8 cellular contexts compared by ENCODE assay signal in genomic region chr9:36258170-36258988, GRCh38. TPM values are rescaled to one million over a fixed set of nuclear protein-coding genes. Genes with fewer than 3 reads are reported as not detected.
DNase-seq lines count a peak whose midpoint lies in the region; ATAC-seq and TF ChIP-seq lines count a peak whose summit lies in the region.

TSS of gene GNE (minus strand) at chr9:36258448. CDS start at chr9:36249355, 9,093 bp downstream.

- no peaks in the 10 kb centered on the region for H3K9me3 Mint-ChIP-seq in dendritic cell treated with granulocyte-macrophage colony-stimulating factor and Interleukin-4, amounts not matched to agents 40 ng/mL and 50 ng/mL, for 4 days

- H3K4me1 Mint-ChIP-seq in dendritic cell treated with granulocyte-macrophage colony-stimulating factor and Interleukin-4, amounts not matched to agents 40 ng/mL and 50 ng/mL, for 4 days (ENCODE audit: low read depth): peaks cover 15% of the 10 kb centered on the region

- DNase-seq in AG09319 (ENCODE audit: extremely low read depth, low read depth): peak; percentile 86
- peak; percentile 77 for DNase-seq in NCI-H526 treated with DMSO at 0.1 percent for 48 hours (lab: John Stamatoyannopoulos, UW)
- DNase-seq in activated CD4-positive, alpha-beta T cell treated with anti-CD3 and anti-CD28 coated beads, Interleukin-2, amount 50 U/mL, for 4 hours: peak; percentile 98 to 99
- peak; percentile 99 for DNase-seq in left lobe of liver (ENCODE audit: low spot score)
- peak; percentile 98 to 99 for DNase-seq in stimulated activated CD4-positive, alpha-beta T cell treated with anti-CD3 and anti-CD28 coated beads, Interleukin-2, amount 100 ng/mL, for 24 hours

- peak; percentile 82 for ATAC-seq in GM19043 (IDR thresholded peaks at IDR 0.05; ENCODE audit: low read depth, unreplicated experiment)
- ATAC-seq in HG03354 (IDR thresholded peaks at IDR 0.05; ENCODE audit: poor library complexity, severe bottlenecking, unreplicated experiment): peak; percentile 87
- ATAC-seq in left lobe of liver: peak; percentile 90

- H3K36me3 Mint-ChIP-seq in dendritic cell treated with granulocyte-macrophage colony-stimulating factor and Interleukin-4, amounts not matched to agents 40 ng/mL and 50 ng/mL, for 4 days (ENCODE audit: low read depth): peaks cover 6% of the 10 kb centered on the region

- peak within 1 kb of the TSS; percentile 96 for H3K27ac Mint-ChIP-seq in dendritic cell treated with granulocyte-macrophage colony-stimulating factor and Interleukin-4, amounts not matched to agents 40 ng/mL and 50 ng/mL, for 4 days

- H3K4me3 Mint-ChIP-seq in dendritic cell treated with granulocyte-macrophage colony-stimulating factor and Interleukin-4, amounts not matched to agents 40 ng/mL and 50 ng/mL, for 4 days: peak within 1 kb of the TSS; percentile 92

- intact Hi-C loops in dendritic cell treated with granulocyte-macrophage colony-stimulating factor and Interleukin-4, amounts not matched to agents 40 ng/mL and 50 ng/mL, for 4 days (cut with micrococcal nuclease): loop anchor here (5.0 kb wide), 1 partner anchor 66 kb away; the partner anchor contains the start of gene CLTA

- H3K27me3 Mint-ChIP-seq in dendritic cell treated with granulocyte-macrophage colony-stimulating factor and Interleukin-4, amounts not matched to agents 40 ng/mL and 50 ng/mL, for 4 days: no peaks in the 10 kb centered on the region

- TF ChIP-seq CTCF in AG09319 (IDR thresholded peaks at IDR 0.05; ENCODE audit: low read depth, low read length): no peak

RNA-seq across cellular contexts. Expression of gene GNE, which starts in this region (rescaled TPM):
- total RNA-seq in left lobe of liver: 94.4 TPM

Comparison
In these comparisons a context has a peak if more than half of its experiments do, and no peak if none do; other contexts are left out.
1. Peak in every context shown above with its lines: DNase-seq and ATAC-seq.